Comparison of ENCODE assay signal across 8 cellular contexts in genomic region chr3:63863150-63864007, GRCh38. TPM values are rescaled to one million over a fixed set of nuclear protein-coding genes. Genes with fewer than 3 reads are reported as not detected.
DNase-seq lines count a peak whose midpoint lies in the region; ATAC-seq and TF ChIP-seq lines count a peak whose summit lies in the region.

ATXN7 (plus strand) TSS chr3:63863867; CDS start chr3:63912599, 48,732 bp downstream.
THOC7 (minus strand) TSS chr3:63863805; CDS start chr3:63863790, 15 bp downstream.

- H3K27ac Mint-ChIP-seq in T-helper 1 cell treated with Interleukin-12 subunit alpha and Interleukin-12 subunit beta and Interleukin-4 antibody, amounts not matched to agents 30 μg/mL and 1 μg/mL, for 36 hours: peak within 1 kb of the TSS; percentile 87

- H3K36me3 ChIP-seq in right atrium auricular region: no peaks in the 10 kb centered on the region

- peaks cover 0 to 14% of the 10 kb centered on the region in 2 donors for H3K4me1 ChIP-seq in right atrium auricular region

- H3K9me3 Mint-ChIP-seq in T-helper 1 cell treated with Interleukin-12 subunit alpha and Interleukin-12 subunit beta and Interleukin-4 antibody, amounts not matched to agents 30 μg/mL and 1 μg/mL, for 36 hours: no peaks in the 10 kb centered on the region

- H3K27me3 Mint-ChIP-seq in T-helper 1 cell treated with Interleukin-12 subunit alpha and Interleukin-12 subunit beta and Interleukin-4 antibody, amounts not matched to agents 30 μg/mL and 1 μg/mL, for 36 hours (ENCODE audit: low read depth): no peaks in the 10 kb centered on the region

- H3K9me3 ChIP-seq in right atrium auricular region: no peaks in the 10 kb centered on the region

- H3K4me3 Mint-ChIP-seq in T-helper 1 cell treated with Interleukin-12 subunit alpha and Interleukin-12 subunit beta and Interleukin-4 antibody, amounts not matched to agents 30 μg/mL and 1 μg/mL, for 36 hours: peak within 1 kb of the TSS; percentile 90

- peak within 1 kb of the TSS; percentile 91 to 92 for H3K27ac ChIP-seq in right atrium auricular region

- H3K4me1 Mint-ChIP-seq in T-helper 1 cell treated with Interleukin-12 subunit alpha and Interleukin-12 subunit beta and Interleukin-4 antibody, amounts not matched to agents 30 μg/mL and 1 μg/mL, for 36 hours (ENCODE audit: low read depth): peaks cover 45% of the 10 kb centered on the region

- peaks cover 21% of the 10 kb centered on the region for H3K36me3 Mint-ChIP-seq in T-helper 1 cell treated with Interleukin-12 subunit alpha and Interleukin-12 subunit beta and Interleukin-4 antibody, amounts not matched to agents 30 μg/mL and 1 μg/mL, for 36 hours (ENCODE audit: low read depth)

- H3K4me3 ChIP-seq in right atrium auricular region: peak within 1 kb of the TSS; percentile 97 to 99

- peak; percentile 59 for ATAC-seq in GM19467 (IDR thresholded peaks at IDR 0.05; ENCODE audit: unreplicated experiment)

- no peaks in the 10 kb centered on the region for H3K27me3 ChIP-seq in right atrium auricular region

- DNase-seq in D341Med (ENCODE audit: low spot score): peak; percentile 88
- DNase-seq in HS-5 (ENCODE audit: low read depth): peak; percentile 15
- peak in 47 of 56 donors; percentile 4 to 71 (median 43) for DNase-seq in amygdala (lab: John Stamatoyannopoulos, UW)
- DNase-seq in right atrium auricular region (ENCODE audit: low spot score): peak; percentile 66
- no peak for DNase-seq in renal cortical epithelial cell (ENCODE audit: low read depth)
- DNase-seq in NCI-H1436 treated with DMSO at 0.1 percent for 48 hours (lab: John Stamatoyannopoulos, UW): no peak

- no peak for TF ChIP-seq CTCF in right atrium auricular region (IDR thresholded peaks at IDR 0.05)

RNA-seq across cellular contexts. Expression of gene ATXN7, which starts in this region (rescaled TPM):
- 10 to 100 TPM; 13.9 to 15.5 TPM for total RNA-seq in right atrium auricular region
- total RNA-seq in renal cortical epithelial cell: 8.2 and 14.5 TPM in 2 replicates

RNA-seq across cellular contexts. Expression of gene THOC7, which starts in this region (rescaled TPM):
- total RNA-seq in right atrium auricular region (10 to 100 TPM; 55.1 to 63.6 TPM), renal cortical epithelial cell (68.6 and 103 TPM in 2 replicates)

Comparison
In these comparisons a context has a peak if more than half of its experiments do, and no peak if none do; other contexts are left out.
1. DNase-seq: peak in D341Med (single experiment), HS-5 (single experiment), amygdala (47 of 56) and right atrium auricular region (single experiment); none in renal cortical epithelial cell (single experiment) and NCI-H1436 treated with DMSO at 0.1 percent for 48 hours (single experiment).